Comparison of ENCODE assay signal across 12 cellular contexts in the genomic region with DNA sequence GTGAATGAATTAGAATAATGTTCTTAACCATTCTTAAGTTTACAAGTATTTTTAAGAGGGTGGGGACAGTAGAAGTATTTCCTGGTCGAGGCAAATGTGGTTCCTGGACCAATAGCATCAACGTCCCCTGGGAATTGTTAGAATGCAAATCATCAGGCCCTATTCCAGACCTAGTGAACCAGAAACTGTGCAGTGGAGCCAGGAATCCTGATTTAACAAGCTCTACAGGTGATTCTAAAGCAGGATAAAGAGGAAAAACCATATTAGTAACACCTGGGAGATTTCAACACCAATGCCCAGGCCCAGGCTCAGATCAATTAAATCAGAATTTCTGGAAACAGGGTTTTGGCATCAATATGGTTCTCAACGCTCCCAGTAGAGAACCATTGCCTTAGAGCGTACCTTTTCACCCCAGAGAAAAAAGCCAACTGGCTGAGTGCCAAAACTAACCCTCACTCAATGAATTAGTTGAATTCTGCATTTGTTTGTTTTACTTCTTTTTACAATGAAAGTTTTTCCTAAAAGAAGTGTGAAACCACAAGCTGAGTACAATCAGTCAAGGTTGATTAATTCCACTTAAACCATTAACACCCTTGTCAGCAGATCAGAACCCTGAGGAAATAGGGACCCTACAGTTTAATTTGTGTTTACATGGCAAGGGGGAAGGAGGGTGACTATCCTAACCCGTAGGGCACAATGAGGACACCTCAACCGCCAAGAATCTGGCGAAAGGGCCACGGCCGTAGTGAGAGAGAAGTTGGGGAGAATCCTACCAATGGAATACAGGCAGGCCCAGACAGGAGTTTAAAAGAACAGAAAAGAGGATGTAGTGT. TPM values are rescaled to one million over a fixed set of nuclear protein-coding genes. Genes with fewer than 3 reads are reported as not detected.
DNase-seq lines count a peak whose midpoint lies in the region; ATAC-seq and TF ChIP-seq lines count a peak whose summit lies in the region.
"Had no signal": no experiment of that assay in that cellular context is flagged by ENCODE, and none has a peak within 500 bp of the region (broad histone marks: within the 10 kb centered on the region; RNA-seq: fewer than 3 reads in every experiment).

No MANE protein-coding gene starts in this region.

- no peak overlapping the region for H3K9ac ChIP-seq in smooth muscle cell (ENCODE audit: low read depth)

- no peaks in the 10 kb centered on the region for H3F3A ChIP-seq in smooth muscle cell (ENCODE audit: low read depth)

- H3K4me1 ChIP-seq in RWPE2 (ENCODE audit: insufficient read depth, poor library complexity, severe bottlenecking), result peaks cover 28% of the 10 kb centered on the region
- H3K4me1 ChIP-seq in smooth muscle cell (ENCODE audit: low read depth), result no peaks in the 10 kb centered on the region

- no peaks in the 10 kb centered on the region for H3K9me3 ChIP-seq in RWPE2 (ENCODE audit: severe bottlenecking)
- H3K9me3 ChIP-seq in smooth muscle cell (replicated peaks; ENCODE audit: low read depth), result no peaks in the 10 kb centered on the region

- H3K4me2 ChIP-seq in smooth muscle cell, result no peak overlapping the region

- H3K36me3 ChIP-seq in RWPE2 (ENCODE audit: low read depth) (peaks cover 7% of the 10 kb centered on the region), smooth muscle cell (ENCODE audit: low read depth) (no peaks in the 10 kb centered on the region)

- DNase-seq in DMS79 treated with DMSO at 0.1 percent for 48 hours (lab: John Stamatoyannopoulos, UW) (peak; percentile 13), DMS79 (lab: John Stamatoyannopoulos, UW) (no peak), RWPE2 (ENCODE audit: low spot score) (peak; percentile 84), smooth muscle cell (lab: John Stamatoyannopoulos, UW; ENCODE audit: unreplicated experiment) (no peak), putamen (ENCODE audit: low spot score) (no peak), inferior parietal cortex (ENCODE audit: extremely low spot score) (no peak), DMS53 treated with DMSO at 0.1 percent for 48 hours (lab: John Stamatoyannopoulos, UW; ENCODE audit: unreplicated experiment) (no peak)
- DNase-seq: hippocampal formation; NK-92 treated with Interleukin-12 subunit alpha and Interleukin-12 subunit beta, amount 100 ng/mL, for 24 hours; stimulated activated CD4-positive, alpha-beta T cell treated with anti-CD3 and anti-CD28 coated beads, Interleukin-4, amount 100 ng/mL, for 1 hour had no signal

- H3K27me3 ChIP-seq in RWPE2 (ENCODE audit: insufficient read depth, poor library complexity, severe bottlenecking) (no peaks in the 10 kb centered on the region), smooth muscle cell (ENCODE audit: low read depth) (no peaks in the 10 kb centered on the region)

- ATAC-seq in HG02798 (IDR thresholded peaks at IDR 0.05; ENCODE audit: poor library complexity, unreplicated experiment) (peak; percentile 55), RWPE2 (ENCODE audit: low read depth) (peak; percentile 98)

- 57% methylated on average over 9 of the region's 9 CpGs for WGBS in smooth muscle cell (ENCODE audit: low lambda C conversion rate)

- no peaks in the 10 kb centered on the region for H4K20me1 ChIP-seq in smooth muscle cell (ENCODE audit: low read depth)

- H3K4me3 ChIP-seq in RWPE2 (ENCODE audit: severe bottlenecking) (no peak overlapping the region), smooth muscle cell (no peak overlapping the region)
- H3K4me3 ChIP-seq: coronary artery had no signal

- TF ChIP-seq CTCF in RWPE2 (IDR thresholded peaks at IDR 0.05; ENCODE audit: poor library complexity, severe bottlenecking) (no peak), smooth muscle cell (IDR thresholded peaks at IDR 0.05; ENCODE audit: borderline replicate concordance, insufficient read depth, poor library complexity, severe bottlenecking) (no peak)

- H3K79me2 ChIP-seq in smooth muscle cell (ENCODE audit: low read depth), result no peaks in the 10 kb centered on the region

- H2AFZ ChIP-seq in smooth muscle cell (ENCODE audit: low read depth), result no peak overlapping the region

- H3K27ac ChIP-seq in RWPE2 (ENCODE audit: poor library complexity, severe bottlenecking), result peak overlapping the region; percentile 90
- H3K27ac ChIP-seq in smooth muscle cell (ENCODE audit: low read depth), result peak overlapping the region; percentile 22
- H3K27ac ChIP-seq: coronary artery had no signal

RNA-seq across cellular contexts. Expression of gene PTP4A1, which starts 34.9 kb away (rescaled TPM):
- total RNA-seq in smooth muscle cell, result 50.3 and 98.8 TPM in 2 replicates
- polyA plus RNA-seq in smooth muscle cell, result 147 and 155 TPM in 2 replicates

Comparison
In these comparisons a context has a peak if more than half of its experiments do, and no peak if none do; other contexts are left out.
1. DNase-seq: peak in DMS79 treated with DMSO at 0.1 percent for 48 hours (single experiment) and RWPE2 (single experiment); none in DMS79 (single experiment), smooth muscle cell (single experiment), putamen (single experiment), inferior parietal cortex (single experiment) and DMS53 treated with DMSO at 0.1 percent for 48 hours (single experiment).